Comparison of ENCODE assay signal across 1 cellular context in the genomic region with DNA sequence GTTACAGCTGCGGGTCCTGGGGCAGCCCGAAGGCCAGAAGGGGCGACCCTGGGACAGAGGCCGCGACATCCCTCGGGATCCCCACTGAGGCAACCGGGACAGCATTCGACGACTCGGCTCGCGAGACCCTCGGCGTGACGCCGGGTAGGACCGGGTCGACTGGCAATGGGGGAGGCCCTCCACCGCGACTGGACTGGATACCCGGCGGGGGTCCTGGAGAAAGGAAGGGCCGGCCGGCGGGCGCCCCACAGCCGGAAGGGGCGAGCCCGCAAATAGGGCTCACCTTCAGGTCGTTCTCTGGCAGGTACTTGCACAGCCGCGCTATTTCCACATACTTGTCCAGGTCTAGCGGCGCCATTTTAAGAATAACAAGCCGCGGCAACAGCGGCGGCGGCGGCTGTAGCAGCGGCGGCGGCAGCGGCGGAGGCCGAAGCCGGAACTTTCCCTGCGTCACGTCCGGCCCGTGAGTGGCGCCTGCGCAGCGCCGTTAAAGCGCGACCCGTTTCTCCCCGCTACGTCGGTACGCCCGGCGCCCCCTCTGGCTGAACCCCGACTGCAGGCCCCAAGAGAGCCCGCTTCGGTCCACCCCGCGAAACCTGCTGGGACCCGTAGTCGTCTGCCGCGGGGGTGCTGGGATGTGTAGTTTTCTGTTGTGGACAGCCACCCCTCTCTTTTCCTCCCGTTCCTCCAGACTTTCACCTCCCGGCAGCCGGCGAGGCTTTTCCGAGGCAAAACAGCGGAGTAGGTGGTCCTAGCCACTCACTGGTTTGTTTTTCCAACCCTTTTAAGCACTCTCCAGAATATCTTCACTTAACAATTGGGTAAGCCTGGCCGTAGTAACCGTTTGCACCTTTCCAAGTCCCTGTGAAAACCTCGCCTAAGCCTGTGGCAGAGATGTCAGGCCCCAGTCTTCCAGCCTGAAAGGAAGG.
A peak's percentile ranks its signal among the peaks of the same experiment; 100 is the strongest.
TF ChIP-seq lines count a peak whose summit lies in the region.

A gene (minus strand): TSS at position 443 of the 929 bp plus-strand sequence. CDS start 85 bp downstream, at position 358.

TF ChIP-seq in HepG2, 621 proteins besides CTCF, POLR2A, EP300 and RAD21 (continued from another document and continues in another):
- TF ChIP-seq, protein P1, sequence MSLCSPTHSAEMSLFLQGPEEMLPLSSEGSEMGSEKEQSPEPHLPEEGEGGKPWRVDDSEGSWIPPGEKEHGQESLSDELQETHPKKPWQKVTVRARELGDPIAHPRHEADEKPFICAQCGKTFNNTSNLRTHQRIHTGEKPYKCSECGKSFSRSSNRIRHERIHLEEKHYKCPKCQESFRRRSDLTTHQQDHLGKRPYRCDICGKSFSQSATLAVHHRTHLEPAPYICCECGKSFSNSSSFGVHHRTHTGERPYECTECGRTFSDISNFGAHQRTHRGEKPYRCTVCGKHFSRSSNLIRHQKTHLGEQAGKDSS (CRISPR knock-in tag; IDR thresholded peaks at IDR 0.05; ENCODE audit: borderline replicate concordance, low read depth), result no peak
- TF ChIP-seq ZNF724P (CRISPR knock-in tag; IDR thresholded peaks at IDR 0.05; ENCODE audit: borderline replicate concordance), result no peak
- TF ChIP-seq TOE1 (CRISPR knock-in tag; IDR thresholded peaks at IDR 0.05), result 0 out of 2 replicates have a peak, but pooled peaks have one; percentile 40
- no peak for TF ChIP-seq SRF (IDR thresholded peaks at IDR 0.05; ENCODE audit: low read depth, low read length)
- TF ChIP-seq HNRNPLL (IDR thresholded peaks at IDR 0.05; ENCODE audit: low read depth, low read length, poor library complexity, severe bottlenecking), result peak; percentile 77
- TF ChIP-seq, protein P2, sequence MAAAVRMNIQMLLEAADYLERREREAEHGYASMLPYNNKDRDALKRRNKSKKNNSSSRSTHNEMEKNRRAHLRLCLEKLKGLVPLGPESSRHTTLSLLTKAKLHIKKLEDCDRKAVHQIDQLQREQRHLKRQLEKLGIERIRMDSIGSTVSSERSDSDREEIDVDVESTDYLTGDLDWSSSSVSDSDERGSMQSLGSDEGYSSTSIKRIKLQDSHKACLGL (CRISPR knock-in tag; IDR thresholded peaks at IDR 0.05), result no peak; the same call in 1 of the 2 replicates
- TF ChIP-seq SOX5 (CRISPR knock-in tag; IDR thresholded peaks at IDR 0.05; ENCODE audit: borderline replicate concordance), result no peak; the same call in 1 of the 2 replicates
- TF ChIP-seq TCF12 (IDR thresholded peaks at IDR 0.05), result no peak
- no peak for TF ChIP-seq TCF12 (CRISPR knock-in tag; IDR thresholded peaks at IDR 0.05)
- TF ChIP-seq ZNF670 (CRISPR knock-in tag; IDR thresholded peaks at IDR 0.05; ENCODE audit: borderline replicate concordance), result 0 out of 2 replicates have a peak, but pooled peaks have one; percentile 37
- TF ChIP-seq SPEN (CRISPR knock-in tag; IDR thresholded peaks at IDR 0.05; ENCODE audit: low read depth), result peak; percentile 80
- TF ChIP-seq, protein P3, sequence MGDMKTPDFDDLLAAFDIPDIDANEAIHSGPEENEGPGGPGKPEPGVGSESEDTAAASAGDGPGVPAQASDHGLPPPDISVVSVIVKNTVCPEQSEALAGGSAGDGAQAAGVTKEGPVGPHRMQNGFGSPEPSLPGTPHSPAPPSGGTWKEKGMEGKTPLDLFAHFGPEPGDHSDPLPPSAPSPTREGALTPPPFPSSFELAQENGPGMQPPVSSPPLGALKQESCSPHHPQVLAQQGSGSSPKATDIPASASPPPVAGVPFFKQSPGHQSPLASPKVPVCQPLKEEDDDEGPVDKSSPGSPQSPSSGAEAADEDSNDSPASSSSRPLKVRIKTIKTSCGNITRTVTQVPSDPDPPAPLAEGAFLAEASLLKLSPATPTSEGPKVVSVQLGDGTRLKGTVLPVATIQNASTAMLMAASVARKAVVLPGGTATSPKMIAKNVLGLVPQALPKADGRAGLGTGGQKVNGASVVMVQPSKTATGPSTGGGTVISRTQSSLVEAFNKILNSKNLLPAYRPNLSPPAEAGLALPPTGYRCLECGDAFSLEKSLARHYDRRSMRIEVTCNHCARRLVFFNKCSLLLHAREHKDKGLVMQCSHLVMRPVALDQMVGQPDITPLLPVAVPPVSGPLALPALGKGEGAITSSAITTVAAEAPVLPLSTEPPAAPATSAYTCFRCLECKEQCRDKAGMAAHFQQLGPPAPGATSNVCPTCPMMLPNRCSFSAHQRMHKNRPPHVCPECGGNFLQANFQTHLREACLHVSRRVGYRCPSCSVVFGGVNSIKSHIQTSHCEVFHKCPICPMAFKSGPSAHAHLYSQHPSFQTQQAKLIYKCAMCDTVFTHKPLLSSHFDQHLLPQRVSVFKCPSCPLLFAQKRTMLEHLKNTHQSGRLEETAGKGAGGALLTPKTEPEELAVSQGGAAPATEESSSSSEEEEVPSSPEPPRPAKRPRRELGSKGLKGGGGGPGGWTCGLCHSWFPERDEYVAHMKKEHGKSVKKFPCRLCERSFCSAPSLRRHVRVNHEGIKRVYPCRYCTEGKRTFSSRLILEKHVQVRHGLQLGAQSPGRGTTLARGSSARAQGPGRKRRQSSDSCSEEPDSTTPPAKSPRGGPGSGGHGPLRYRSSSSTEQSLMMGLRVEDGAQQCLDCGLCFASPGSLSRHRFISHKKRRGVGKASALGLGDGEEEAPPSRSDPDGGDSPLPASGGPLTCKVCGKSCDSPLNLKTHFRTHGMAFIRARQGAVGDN (CRISPR knock-in tag; IDR thresholded peaks at IDR 0.05), result peak; percentile 88
- no peak for TF ChIP-seq ZNF713 (CRISPR knock-in tag; IDR thresholded peaks at IDR 0.05)
- TF ChIP-seq GPN1 (CRISPR knock-in tag; IDR thresholded peaks at IDR 0.05; ENCODE audit: borderline replicate concordance), result no peak
- TF ChIP-seq, protein P4, sequence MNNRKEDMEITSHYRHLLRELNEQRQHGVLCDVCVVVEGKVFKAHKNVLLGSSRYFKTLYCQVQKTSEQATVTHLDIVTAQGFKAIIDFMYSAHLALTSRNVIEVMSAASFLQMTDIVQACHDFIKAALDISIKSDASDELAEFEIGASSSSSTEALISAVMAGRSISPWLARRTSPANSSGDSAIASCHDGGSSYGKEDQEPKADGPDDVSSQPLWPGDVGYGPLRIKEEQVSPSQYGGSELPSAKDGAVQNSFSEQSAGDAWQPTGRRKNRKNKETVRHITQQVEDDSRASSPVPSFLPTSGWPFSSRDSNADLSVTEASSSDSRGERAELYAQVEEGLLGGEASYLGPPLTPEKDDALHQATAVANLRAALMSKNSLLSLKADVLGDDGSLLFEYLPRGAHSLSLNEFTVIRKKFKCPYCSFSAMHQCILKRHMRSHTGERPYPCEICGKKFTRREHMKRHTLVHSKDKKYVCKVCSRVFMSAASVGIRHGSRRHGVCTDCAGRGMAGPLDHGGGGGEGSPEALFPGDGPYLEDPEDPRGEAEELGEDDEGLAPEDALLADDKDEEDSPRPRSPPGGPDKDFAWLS (CRISPR knock-in tag; IDR thresholded peaks at IDR 0.05; ENCODE audit: borderline replicate concordance), result no peak
- TF ChIP-seq GLI4 (CRISPR knock-in tag; IDR thresholded peaks at IDR 0.05; ENCODE audit: borderline replicate concordance), result no peak
- TF ChIP-seq SMARCE1 (IDR thresholded peaks at IDR 0.05; ENCODE audit: borderline replicate concordance), result no peak
- TF ChIP-seq, protein P5, sequence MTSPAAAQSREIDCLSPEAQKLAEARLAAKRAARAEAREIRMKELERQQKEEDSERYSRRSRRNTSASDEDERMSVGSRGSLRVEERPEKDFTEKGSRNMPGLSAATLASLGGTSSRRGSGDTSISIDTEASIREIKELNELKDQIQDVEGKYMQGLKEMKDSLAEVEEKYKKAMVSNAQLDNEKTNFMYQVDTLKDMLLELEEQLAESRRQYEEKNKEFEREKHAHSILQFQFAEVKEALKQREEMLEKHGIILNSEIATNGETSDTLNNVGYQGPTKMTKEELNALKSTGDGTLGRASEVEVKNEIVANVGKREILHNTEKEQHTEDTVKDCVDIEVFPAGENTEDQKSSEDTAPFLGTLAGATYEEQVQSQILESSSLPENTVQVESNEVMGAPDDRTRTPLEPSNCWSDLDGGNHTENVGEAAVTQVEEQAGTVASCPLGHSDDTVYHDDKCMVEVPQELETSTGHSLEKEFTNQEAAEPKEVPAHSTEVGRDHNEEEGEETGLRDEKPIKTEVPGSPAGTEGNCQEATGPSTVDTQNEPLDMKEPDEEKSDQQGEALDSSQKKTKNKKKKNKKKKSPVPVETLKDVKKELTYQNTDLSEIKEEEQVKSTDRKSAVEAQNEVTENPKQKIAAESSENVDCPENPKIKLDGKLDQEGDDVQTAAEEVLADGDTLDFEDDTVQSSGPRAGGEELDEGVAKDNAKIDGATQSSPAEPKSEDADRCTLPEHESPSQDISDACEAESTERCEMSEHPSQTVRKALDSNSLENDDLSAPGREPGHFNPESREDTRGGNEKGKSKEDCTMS (CRISPR knock-in tag; conservative IDR thresholded peaks at IDR 0.05), result no peak
- TF ChIP-seq EZH2 (conservative IDR thresholded peaks at IDR 0.05; ENCODE audit: low read depth, low read length), result no peak
- TF ChIP-seq ZFX (CRISPR knock-in tag; IDR thresholded peaks at IDR 0.05; ENCODE audit: low read depth), result peak; percentile 92
- TF ChIP-seq CBX1 (IDR thresholded peaks at IDR 0.05; ENCODE audit: low read depth), result peak; percentile 95
- TF ChIP-seq ZNF317 (CRISPR knock-in tag; IDR thresholded peaks at IDR 0.05), result no peak
- TF ChIP-seq SETDB1 (CRISPR knock-in tag; IDR thresholded peaks at IDR 0.05; ENCODE audit: borderline replicate concordance), result no peak
- no peak for TF ChIP-seq TGIF2 (CRISPR knock-in tag; IDR thresholded peaks at IDR 0.05)
- TF ChIP-seq SMAD9 (CRISPR knock-in tag; IDR thresholded peaks at IDR 0.05), result 0 out of 2 replicates have a peak, but pooled peaks have one; percentile 27
- TF ChIP-seq SMYD3 (CRISPR knock-in tag; IDR thresholded peaks at IDR 0.05), result 0 out of 2 replicates have a peak, but pooled peaks have one; percentile 52
- no peak for TF ChIP-seq NBN (conservative IDR thresholded peaks at IDR 0.05)
- TF ChIP-seq DPF2 (CRISPR knock-in tag; IDR thresholded peaks at IDR 0.05; ENCODE audit: borderline replicate concordance, low read depth), result no peak
- TF ChIP-seq ZNF232 (CRISPR knock-in tag; IDR thresholded peaks at IDR 0.05; ENCODE audit: borderline replicate concordance), result no peak
- TF ChIP-seq ZNF20 (CRISPR knock-in tag; IDR thresholded peaks at IDR 0.05), result no peak
- TF ChIP-seq KLF13 (CRISPR knock-in tag; IDR thresholded peaks at IDR 0.05), result no peak
- peak; percentile 93 for TF ChIP-seq SMAD3 (CRISPR knock-in tag; IDR thresholded peaks at IDR 0.05)
- TF ChIP-seq, protein P6, sequence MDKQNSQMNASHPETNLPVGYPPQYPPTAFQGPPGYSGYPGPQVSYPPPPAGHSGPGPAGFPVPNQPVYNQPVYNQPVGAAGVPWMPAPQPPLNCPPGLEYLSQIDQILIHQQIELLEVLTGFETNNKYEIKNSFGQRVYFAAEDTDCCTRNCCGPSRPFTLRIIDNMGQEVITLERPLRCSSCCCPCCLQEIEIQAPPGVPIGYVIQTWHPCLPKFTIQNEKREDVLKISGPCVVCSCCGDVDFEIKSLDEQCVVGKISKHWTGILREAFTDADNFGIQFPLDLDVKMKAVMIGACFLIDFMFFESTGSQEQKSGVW (CRISPR knock-in tag; IDR thresholded peaks at IDR 0.05; ENCODE audit: borderline replicate concordance), result no peak
- 0 out of 2 replicates have a peak, but pooled peaks have one; percentile 76 for TF ChIP-seq ZNF75D (CRISPR knock-in tag; IDR thresholded peaks at IDR 0.05; ENCODE audit: borderline replicate concordance)
- no peak for TF ChIP-seq ZNF766 (CRISPR knock-in tag; IDR thresholded peaks at IDR 0.05; ENCODE audit: borderline replicate concordance)
- no peak for TF ChIP-seq MAFK (conservative IDR thresholded peaks at IDR 0.05 in 1 of 2, IDR thresholded peaks at IDR 0.05 in 1 of 2; ENCODE audit: low read length in 2 of 2)
- TF ChIP-seq, protein P7, sequence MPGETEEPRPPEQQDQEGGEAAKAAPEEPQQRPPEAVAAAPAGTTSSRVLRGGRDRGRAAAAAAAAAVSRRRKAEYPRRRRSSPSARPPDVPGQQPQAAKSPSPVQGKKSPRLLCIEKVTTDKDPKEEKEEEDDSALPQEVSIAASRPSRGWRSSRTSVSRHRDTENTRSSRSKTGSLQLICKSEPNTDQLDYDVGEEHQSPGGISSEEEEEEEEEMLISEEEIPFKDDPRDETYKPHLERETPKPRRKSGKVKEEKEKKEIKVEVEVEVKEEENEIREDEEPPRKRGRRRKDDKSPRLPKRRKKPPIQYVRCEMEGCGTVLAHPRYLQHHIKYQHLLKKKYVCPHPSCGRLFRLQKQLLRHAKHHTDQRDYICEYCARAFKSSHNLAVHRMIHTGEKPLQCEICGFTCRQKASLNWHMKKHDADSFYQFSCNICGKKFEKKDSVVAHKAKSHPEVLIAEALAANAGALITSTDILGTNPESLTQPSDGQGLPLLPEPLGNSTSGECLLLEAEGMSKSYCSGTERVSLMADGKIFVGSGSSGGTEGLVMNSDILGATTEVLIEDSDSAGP (CRISPR knock-in tag; IDR thresholded peaks at IDR 0.05; ENCODE audit: borderline replicate concordance), result peak; percentile 93; the same call in 1 of the 2 replicates
- no peak for TF ChIP-seq ZNF484 (CRISPR knock-in tag; IDR thresholded peaks at IDR 0.05; ENCODE audit: borderline replicate concordance, low read depth)
- TF ChIP-seq BRD4 (CRISPR knock-in tag; IDR thresholded peaks at IDR 0.05), result no peak
- 0 out of 2 replicates have a peak, but pooled peaks have one; percentile 15 for TF ChIP-seq GATA4 (IDR thresholded peaks at IDR 0.05; ENCODE audit: borderline replicate concordance, low read depth)
- no peak for TF ChIP-seq HOXA7 (CRISPR knock-in tag; IDR thresholded peaks at IDR 0.05)
- TF ChIP-seq, protein P8, sequence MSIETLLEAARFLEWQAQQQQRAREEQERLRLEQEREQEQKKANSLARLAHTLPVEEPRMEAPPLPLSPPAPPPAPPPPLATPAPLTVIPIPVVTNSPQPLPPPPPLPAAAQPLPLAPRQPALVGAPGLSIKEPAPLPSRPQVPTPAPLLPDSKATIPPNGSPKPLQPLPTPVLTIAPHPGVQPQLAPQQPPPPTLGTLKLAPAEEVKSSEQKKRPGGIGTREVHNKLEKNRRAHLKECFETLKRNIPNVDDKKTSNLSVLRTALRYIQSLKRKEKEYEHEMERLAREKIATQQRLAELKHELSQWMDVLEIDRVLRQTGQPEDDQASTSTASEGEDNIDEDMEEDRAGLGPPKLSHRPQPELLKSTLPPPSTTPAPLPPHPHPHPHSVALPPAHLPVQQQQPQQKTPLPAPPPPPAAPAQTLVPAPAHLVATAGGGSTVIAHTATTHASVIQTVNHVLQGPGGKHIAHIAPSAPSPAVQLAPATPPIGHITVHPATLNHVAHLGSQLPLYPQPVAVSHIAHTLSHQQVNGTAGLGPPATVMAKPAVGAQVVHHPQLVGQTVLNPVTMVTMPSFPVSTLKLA (IDR thresholded peaks at IDR 0.05), result no peak
- no peak for TF ChIP-seq TCF7 (IDR thresholded peaks at IDR 0.05; ENCODE audit: low read depth)
- no peak; the same call in 1 of the 2 replicates for TF ChIP-seq HNRNPUL1 (IDR thresholded peaks at IDR 0.05; ENCODE audit: low read depth, low read length)
- peak; percentile 97 for TF ChIP-seq ASH2L (IDR thresholded peaks at IDR 0.05; ENCODE audit: insufficient read length, low read depth, low read length)
- TF ChIP-seq SALL1 (CRISPR knock-in tag; IDR thresholded peaks at IDR 0.05), result peak; percentile 62
- no peak for TF ChIP-seq ZNF451 (CRISPR knock-in tag; IDR thresholded peaks at IDR 0.05)
- TF ChIP-seq, protein P9, sequence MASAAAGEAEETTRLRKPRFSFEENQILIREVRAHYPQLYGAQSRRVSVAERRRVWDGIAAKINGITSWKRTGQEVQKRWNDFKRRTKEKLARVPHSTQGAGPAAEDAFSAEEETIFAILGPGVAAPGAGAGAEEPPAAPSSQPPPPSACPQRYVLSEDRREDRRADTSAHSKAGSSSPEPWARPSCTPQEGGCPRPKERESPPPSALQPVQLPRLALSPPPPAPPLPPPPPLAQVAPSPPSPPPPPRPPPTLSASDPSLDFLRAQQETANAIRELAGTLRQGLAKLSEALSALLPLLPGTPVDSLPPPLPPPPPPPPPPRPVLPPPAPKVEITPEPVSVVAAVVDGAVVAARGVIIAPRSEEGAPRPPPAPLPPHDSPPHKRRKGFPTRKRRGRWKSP (CRISPR knock-in tag; IDR thresholded peaks at IDR 0.05), result peak; percentile 83; the same call in 1 of the 2 replicates
- no peak for TF ChIP-seq ZNF7 (CRISPR knock-in tag; IDR thresholded peaks at IDR 0.05)
